ENCODE assay signal across 7 cellular contexts in the genomic region with DNA sequence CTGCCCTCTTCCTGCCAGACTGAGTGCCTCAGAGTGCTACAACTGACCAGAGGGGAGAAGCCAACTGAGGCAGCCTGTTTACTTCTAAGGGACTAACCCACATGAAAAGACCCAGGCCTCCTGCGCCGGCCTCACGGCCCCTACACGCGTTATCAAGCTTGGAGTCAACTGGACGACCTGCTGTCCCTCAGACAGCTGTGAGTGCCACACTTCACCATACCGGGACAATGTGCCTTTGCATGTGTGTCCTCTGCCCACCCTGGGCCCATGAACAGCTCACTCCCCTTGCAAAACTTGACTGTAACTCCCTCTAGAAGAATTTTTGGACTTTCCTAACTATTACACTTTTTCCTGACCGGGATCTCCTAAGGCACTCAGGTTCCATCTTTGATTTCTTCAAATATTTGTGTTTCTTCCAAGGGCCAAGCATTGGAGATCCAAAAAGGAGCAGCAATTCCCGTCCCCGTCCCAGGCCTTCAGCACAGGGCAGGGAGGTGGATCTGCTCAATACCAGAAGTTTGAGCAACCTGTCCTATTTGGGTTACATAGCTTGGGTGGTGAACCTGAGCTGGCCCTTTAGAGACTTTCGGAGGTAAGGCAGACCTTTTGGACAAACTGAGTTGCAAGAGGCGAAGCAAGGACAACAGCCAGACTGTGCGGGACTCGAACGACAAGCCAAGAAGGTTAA. TPM values are rescaled to one million over a fixed set of nuclear protein-coding genes. Genes with fewer than 3 reads are reported as not detected.
A peak's percentile ranks its signal among the peaks of the same experiment; 100 is the strongest.
DNase-seq lines count a peak whose midpoint lies in the region; ATAC-seq and TF ChIP-seq lines count a peak whose summit lies in the region.

No MANE protein-coding gene starts in this region.

- H3K9me3 ChIP-seq in HCT116 (ENCODE audit: control insufficient read depth in 1 of 2, insufficient read depth in 1 of 2, low read depth in 1 of 2, low read length in 2 of 2), result no peaks in the 10 kb centered on the region

- H3K4me1 ChIP-seq in HCT116 (ENCODE audit: control insufficient read depth in 1 of 2, insufficient read depth in 2 of 2, low read length in 2 of 2) (peaks cover 12 to 23% of the 10 kb centered on the region in 2 experiments; a peak in 3 of 4 replicates), rectal smooth muscle tissue (ENCODE audit: control insufficient read depth, insufficient read depth, low read length) (peaks cover 14% of the 10 kb centered on the region)

- H3K4me3 ChIP-seq in HCT116 (replicated peaks in 1 of 2; ENCODE audit: low read depth in 1 of 2, low read length in 2 of 2) (peak overlapping the region; percentile 63 to 94), rectal smooth muscle tissue (ENCODE audit: low read length) (peak overlapping the region; percentile 97)

- no TSS peak for BruUV-seq in HCT116 (replicated peaks; lab: Mats Ljungman, UMichigan)

- intact Hi-C loops in HCT116 (cut with micrococcal nuclease), result no loop called here

- peaks cover 62% of the 10 kb centered on the region for H3K79me2 ChIP-seq in HCT116 (ENCODE audit: insufficient read depth, low read length)

- H3K4me1 Mint-ChIP-seq in effector memory CD8-positive, alpha-beta T cell (ENCODE audit: low read depth in 2 of 2), result peaks cover 32 to 42% of the 10 kb centered on the region in 2 donors

- H3K27me3 ChIP-seq in HCT116 (ENCODE audit: insufficient read depth, low read length), result no peaks in the 10 kb centered on the region
- H3K27me3 ChIP-seq in rectal smooth muscle tissue (ENCODE audit: control insufficient read depth, insufficient read depth, low read length), result no peaks in the 10 kb centered on the region

- POLR2A ChIA-PET in HCT116 (lab: Charles Lee), result no interaction called here

- H3K4me2 ChIP-seq in HCT116 (ENCODE audit: low read length), result peak overlapping the region; percentile 91

- H3K9ac ChIP-seq in HCT116 (ENCODE audit: low read length) (peak overlapping the region; percentile 97), rectal smooth muscle tissue (ENCODE audit: low read length) (no peak overlapping the region)

- ATAC-seq in HCT116 (no peak), HG03045 (IDR thresholded peaks at IDR 0.05; ENCODE audit: unreplicated experiment) (no peak), HG03139 (IDR thresholded peaks at IDR 0.05; ENCODE audit: unreplicated experiment) (no peak)
- no peak for ATAC-seq in effector memory CD8-positive, alpha-beta T cell (replicated peaks)

- no peak for TF ChIP-seq POLR2A in HCT116 (IDR thresholded peaks at IDR 0.05; ENCODE audit: borderline replicate concordance, extremely low read depth, insufficient read depth, insufficient read length)

- no peaks in the 10 kb centered on the region for H3K27me3 Mint-ChIP-seq in effector memory CD8-positive, alpha-beta T cell

- H3K27ac Mint-ChIP-seq in effector memory CD8-positive, alpha-beta T cell, result peak overlapping the region; percentile 94 to 97

- H3K9me3 Mint-ChIP-seq in effector memory CD8-positive, alpha-beta T cell, result no peaks in the 10 kb centered on the region

- RAD21 ChIA-PET in HCT116 (lab: Charles Lee; ENCODE audit: low non-redundant PET in 1 of 2, low total read pairs in 2 of 2, uncharacterized antibody in 2 of 2, unreplicated experiment in 2 of 2), result no interaction called here

- DNase-seq in HCT116 (ENCODE audit: low read depth, low spot score) (no peak), RPMI7951 (ENCODE audit: low read depth) (peak; percentile 10), glomerular visceral epithelial cell (ENCODE audit: extremely low spot score) (no peak)
- peak in 1 of 3 experiments; percentile 12 for DNase-seq in effector memory CD8-positive, alpha-beta T cell

- no peak for TF ChIP-seq CTCF in HCT116 (IDR thresholded peaks at IDR 0.05 in 2 of 3, conservative IDR thresholded peaks at IDR 0.05 in 1 of 3; ENCODE audit: borderline replicate concordance in 1 of 3, insufficient read depth in 1 of 3, low read depth in 2 of 3, low read length in 2 of 3)

- H3K9me2 ChIP-seq in HCT116 (ENCODE audit: insufficient read depth), result no peaks in the 10 kb centered on the region

- peaks cover 23 to 32% of the 10 kb centered on the region in 2 experiments for H3K36me3 ChIP-seq in HCT116 (ENCODE audit: control insufficient read depth in 1 of 2, insufficient read depth in 2 of 2, low read length in 2 of 2)
- H3K36me3 ChIP-seq in rectal smooth muscle tissue (ENCODE audit: control insufficient read depth, insufficient read depth, low read length), result peaks cover 6% of the 10 kb centered on the region

- no peak for TF ChIP-seq RAD21 in HCT116 (IDR thresholded peaks at IDR 0.05; ENCODE audit: low read depth)

- peaks cover 48% of the 10 kb centered on the region for H3K36me3 Mint-ChIP-seq in effector memory CD8-positive, alpha-beta T cell (ENCODE audit: insufficient read depth)

- H3K27ac ChIP-seq in HCT116 (ENCODE audit: low read depth, low read length), result 0 out of 2 replicates have a peak overlapping the region, but pooled peaks have one; percentile 4
- H3K27ac ChIP-seq in rectal smooth muscle tissue (ENCODE audit: low read depth, low read length), result no peak overlapping the region

- no peak overlapping the region for H2AFZ ChIP-seq in HCT116 (ENCODE audit: low read depth, low read length, poor library complexity, severe bottlenecking)

- H4K20me1 ChIP-seq in HCT116 (ENCODE audit: insufficient read depth), result peaks cover 6% of the 10 kb centered on the region; the same call in 1 of the 2 replicates

- CTCF ChIA-PET in HCT116 (lab: Charles Lee), result interaction anchor here (1.0 to 1.4 kb wide), 2 partner anchors 12 to 26 kb away, joined by 3 to 5 read pairs; no protein-coding TSS in a partner anchor

- H3K4me3 Mint-ChIP-seq in effector memory CD8-positive, alpha-beta T cell, result peak overlapping the region; percentile 83 to 86

TF ChIP-seq in HCT116, 20 proteins besides CTCF, POLR2A, EP300 and RAD21 (continues in another document):
- TF ChIP-seq SP1 (IDR thresholded peaks at IDR 0.05; ENCODE audit: low read depth), result no peak
- TF ChIP-seq EZH2phosphoT487 (IDR thresholded peaks at IDR 0.05; ENCODE audit: borderline replicate concordance), result no peak
- no peak for TF ChIP-seq EGR1 (IDR thresholded peaks at IDR 0.05; ENCODE audit: low read depth)
- TF ChIP-seq POLR2AphosphoS5 (IDR thresholded peaks at IDR 0.05; ENCODE audit: low read depth, low read length), result no peak
- no peak for TF ChIP-seq ZNF274 (IDR thresholded peaks at IDR 0.05; ENCODE audit: low read depth, low read length)
- no peak for TF ChIP-seq SRF (IDR thresholded peaks at IDR 0.05; ENCODE audit: low read depth)
- no peak for TF ChIP-seq CEBPB (IDR thresholded peaks at IDR 0.05; ENCODE audit: low read depth)
- TF ChIP-seq CBX3 (IDR thresholded peaks at IDR 0.05; ENCODE audit: low read depth), result no peak
- no peak for TF ChIP-seq ZFX (IDR thresholded peaks at IDR 0.05)
- TF ChIP-seq, protein P1, sequence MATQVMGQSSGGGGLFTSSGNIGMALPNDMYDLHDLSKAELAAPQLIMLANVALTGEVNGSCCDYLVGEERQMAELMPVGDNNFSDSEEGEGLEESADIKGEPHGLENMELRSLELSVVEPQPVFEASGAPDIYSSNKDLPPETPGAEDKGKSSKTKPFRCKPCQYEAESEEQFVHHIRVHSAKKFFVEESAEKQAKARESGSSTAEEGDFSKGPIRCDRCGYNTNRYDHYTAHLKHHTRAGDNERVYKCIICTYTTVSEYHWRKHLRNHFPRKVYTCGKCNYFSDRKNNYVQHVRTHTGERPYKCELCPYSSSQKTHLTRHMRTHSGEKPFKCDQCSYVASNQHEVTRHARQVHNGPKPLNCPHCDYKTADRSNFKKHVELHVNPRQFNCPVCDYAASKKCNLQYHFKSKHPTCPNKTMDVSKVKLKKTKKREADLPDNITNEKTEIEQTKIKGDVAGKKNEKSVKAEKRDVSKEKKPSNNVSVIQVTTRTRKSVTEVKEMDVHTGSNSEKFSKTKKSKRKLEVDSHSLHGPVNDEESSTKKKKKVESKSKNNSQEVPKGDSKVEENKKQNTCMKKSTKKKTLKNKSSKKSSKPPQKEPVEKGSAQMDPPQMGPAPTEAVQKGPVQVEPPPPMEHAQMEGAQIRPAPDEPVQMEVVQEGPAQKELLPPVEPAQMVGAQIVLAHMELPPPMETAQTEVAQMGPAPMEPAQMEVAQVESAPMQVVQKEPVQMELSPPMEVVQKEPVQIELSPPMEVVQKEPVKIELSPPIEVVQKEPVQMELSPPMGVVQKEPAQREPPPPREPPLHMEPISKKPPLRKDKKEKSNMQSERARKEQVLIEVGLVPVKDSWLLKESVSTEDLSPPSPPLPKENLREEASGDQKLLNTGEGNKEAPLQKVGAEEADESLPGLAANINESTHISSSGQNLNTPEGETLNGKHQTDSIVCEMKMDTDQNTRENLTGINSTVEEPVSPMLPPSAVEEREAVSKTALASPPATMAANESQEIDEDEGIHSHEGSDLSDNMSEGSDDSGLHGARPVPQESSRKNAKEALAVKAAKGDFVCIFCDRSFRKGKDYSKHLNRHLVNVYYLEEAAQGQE (IDR thresholded peaks at IDR 0.05; ENCODE audit: low read depth), result no peak
- TF ChIP-seq YY1 (IDR thresholded peaks at IDR 0.05; ENCODE audit: extremely low read depth, insufficient replicate concordance, low read depth, low read length), result no peak
- TF ChIP-seq SIN3A (IDR thresholded peaks at IDR 0.05; ENCODE audit: low read depth), result no peak
- no peak for TF ChIP-seq ELF1 (IDR thresholded peaks at IDR 0.05; ENCODE audit: borderline replicate concordance, low read depth)
- no peak for TF ChIP-seq EZH2 (IDR thresholded peaks at IDR 0.05)
- TF ChIP-seq, protein P2, sequence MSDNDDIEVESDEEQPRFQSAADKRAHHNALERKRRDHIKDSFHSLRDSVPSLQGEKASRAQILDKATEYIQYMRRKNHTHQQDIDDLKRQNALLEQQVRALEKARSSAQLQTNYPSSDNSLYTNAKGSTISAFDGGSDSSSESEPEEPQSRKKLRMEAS (IDR thresholded peaks at IDR 0.05), result no peak
- no peak for TF ChIP-seq JUND (IDR thresholded peaks at IDR 0.05)

RNA-seq across cellular contexts. Expression of a gene that starts 1.7 kb away (rescaled TPM):
- total RNA-seq in HCT116 (2021; ENCODE audit: unreplicated experiment), result 67.3 TPM
- polyA plus RNA-seq in HCT116 (2012), result 39.1 and 51.6 TPM in 2 replicates
- 10.1 and 13.0 TPM in 2 replicates for total RNA-seq in RPMI7951 (2014; rRNA removed; shearing (Covaris generic))

RNA-seq across cellular contexts. Expression of a gene that starts 1.8 kb away (rescaled TPM):
- total RNA-seq in HCT116 (2021; ENCODE audit: unreplicated experiment), result 4.2 TPM
- 1.3 and 2.2 TPM in 2 replicates for polyA plus RNA-seq in HCT116 (2012)
- 3.1 and 3.6 TPM in 2 replicates for total RNA-seq in RPMI7951 (2014; rRNA removed; shearing (Covaris generic))
